2 cellular contexts compared by ENCODE assay signal in genomic region chr20:16904751-16905150, GRCh38.
TF ChIP-seq lines count a peak whose summit lies in the region.

No MANE protein-coding gene starts in this region.

TF ChIP-seq in GM23338, 12 proteins besides CTCF, POLR2A, EP300 and RAD21:
- TF ChIP-seq, protein P1, sequence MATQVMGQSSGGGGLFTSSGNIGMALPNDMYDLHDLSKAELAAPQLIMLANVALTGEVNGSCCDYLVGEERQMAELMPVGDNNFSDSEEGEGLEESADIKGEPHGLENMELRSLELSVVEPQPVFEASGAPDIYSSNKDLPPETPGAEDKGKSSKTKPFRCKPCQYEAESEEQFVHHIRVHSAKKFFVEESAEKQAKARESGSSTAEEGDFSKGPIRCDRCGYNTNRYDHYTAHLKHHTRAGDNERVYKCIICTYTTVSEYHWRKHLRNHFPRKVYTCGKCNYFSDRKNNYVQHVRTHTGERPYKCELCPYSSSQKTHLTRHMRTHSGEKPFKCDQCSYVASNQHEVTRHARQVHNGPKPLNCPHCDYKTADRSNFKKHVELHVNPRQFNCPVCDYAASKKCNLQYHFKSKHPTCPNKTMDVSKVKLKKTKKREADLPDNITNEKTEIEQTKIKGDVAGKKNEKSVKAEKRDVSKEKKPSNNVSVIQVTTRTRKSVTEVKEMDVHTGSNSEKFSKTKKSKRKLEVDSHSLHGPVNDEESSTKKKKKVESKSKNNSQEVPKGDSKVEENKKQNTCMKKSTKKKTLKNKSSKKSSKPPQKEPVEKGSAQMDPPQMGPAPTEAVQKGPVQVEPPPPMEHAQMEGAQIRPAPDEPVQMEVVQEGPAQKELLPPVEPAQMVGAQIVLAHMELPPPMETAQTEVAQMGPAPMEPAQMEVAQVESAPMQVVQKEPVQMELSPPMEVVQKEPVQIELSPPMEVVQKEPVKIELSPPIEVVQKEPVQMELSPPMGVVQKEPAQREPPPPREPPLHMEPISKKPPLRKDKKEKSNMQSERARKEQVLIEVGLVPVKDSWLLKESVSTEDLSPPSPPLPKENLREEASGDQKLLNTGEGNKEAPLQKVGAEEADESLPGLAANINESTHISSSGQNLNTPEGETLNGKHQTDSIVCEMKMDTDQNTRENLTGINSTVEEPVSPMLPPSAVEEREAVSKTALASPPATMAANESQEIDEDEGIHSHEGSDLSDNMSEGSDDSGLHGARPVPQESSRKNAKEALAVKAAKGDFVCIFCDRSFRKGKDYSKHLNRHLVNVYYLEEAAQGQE (IDR thresholded peaks at IDR 0.05; ENCODE audit: unreplicated experiment) = no peak
- TF ChIP-seq ZNF462 (CRISPR knock-in tag; IDR thresholded peaks at IDR 0.05) (no peak), POLR2AphosphoS5 (IDR thresholded peaks at IDR 0.05; ENCODE audit: low read depth) (no peak), EZH2phosphoT487 (IDR thresholded peaks at IDR 0.05; ENCODE audit: unreplicated experiment) (no peak), ZNF331 (CRISPR knock-in tag; IDR thresholded peaks at IDR 0.05; ENCODE audit: low read depth) (no peak), EZH2 (IDR thresholded peaks at IDR 0.05; ENCODE audit: low read depth, unreplicated experiment) (no peak), NANOG (IDR thresholded peaks at IDR 0.05; ENCODE audit: borderline replicate concordance) (no peak), JUNB (IDR thresholded peaks at IDR 0.05; ENCODE audit: unreplicated experiment) (no peak), ZNF114 (CRISPR knock-in tag; IDR thresholded peaks at IDR 0.05) (no peak), ETS1 (IDR thresholded peaks at IDR 0.05) (no peak), STAT1 (IDR thresholded peaks at IDR 0.05; ENCODE audit: unreplicated experiment) (no peak), CREB1 (CRISPR knock-in tag; IDR thresholded peaks at IDR 0.05; ENCODE audit: low read depth) (no peak)

TF ChIP-seq in H1, 55 proteins besides CTCF, POLR2A, EP300 and RAD21:
- TF ChIP-seq CBX5 (IDR thresholded peaks at IDR 0.05; ENCODE audit: low read depth, low read length) = no peak
- no peak for TF ChIP-seq JUND (IDR thresholded peaks at IDR 0.05; ENCODE audit: low read length)
- no peak for TF ChIP-seq ATF3 (IDR thresholded peaks at IDR 0.05; ENCODE audit: insufficient read depth, low read depth, low read length)
- TF ChIP-seq NRF1 (IDR thresholded peaks at IDR 0.05; ENCODE audit: low read depth, low read length) = no peak
- no peak for TF ChIP-seq KDM1A (IDR thresholded peaks at IDR 0.05; ENCODE audit: borderline replicate concordance, low read length)
- TF ChIP-seq MAFK (IDR thresholded peaks at IDR 0.05; ENCODE audit: low read depth, low read length) = no peak
